ENCODE assay signal across 27 cellular contexts in genomic region chr12:33876618-33877017, GRCh38.
DNase-seq lines count a peak whose midpoint lies in the region; ATAC-seq, FAIRE-seq and TF ChIP-seq lines count a peak whose summit lies in the region.
"Had no signal": no experiment of that assay in that cellular context is flagged by ENCODE, and none has a peak within 500 bp of the region (broad histone marks: within the 10 kb centered on the region; RNA-seq: fewer than 3 reads in every experiment).

No MANE protein-coding gene starts in this region.

- H3K9ac ChIP-seq in DND-41 (ENCODE audit: low read depth, low read length) (no peak overlapping the region), K562 (ENCODE audit: insufficient read depth in 1 of 2, low read depth in 2 of 2, low read length in 2 of 2) (no peak overlapping the region)
- H3K9ac ChIP-seq: parathyroid adenoma had no signal

- no peaks in the 10 kb centered on the region for H3K4me1 Mint-ChIP-seq in progenitor cell of endocrine pancreas (ENCODE audit: low read depth)
- H3K4me1 Mint-ChIP-seq: activated CD4-positive, alpha-beta T cell treated with anti-CD3 and anti-CD28 coated beads, Interleukin-2, amount 10 ng/mL, durations not matched to agents 24 days and 14 days; activated CD8-positive, alpha-beta memory T cell treated with anti-CD3 and anti-CD28 coated beads, Interleukin-2, amount 10 ng/mL, durations not matched to agents 7 days and 5 days; activated naive CD4-positive, alpha-beta T cell treated with anti-CD3 and anti-CD28 coated beads, Interleukin-2, amount 50 U/mL, for 24 hours; CD4-positive, CD25-positive, alpha-beta regulatory T cell; immature natural killer cell; T-cell had no signal

- no peak for TF ChIP-seq EP300 in K562 (IDR thresholded peaks at IDR 0.05; ENCODE audit: low read length)

- TF ChIP-seq CTCF in DND-41 (IDR thresholded peaks at IDR 0.05; ENCODE audit: borderline replicate concordance, extremely low read depth, low read length, poor library complexity, severe bottlenecking) (peak; percentile 17), K562 (IDR thresholded peaks at IDR 0.05 in 2 of 3, conservative IDR thresholded peaks at IDR 0.05 in 1 of 3; ENCODE audit: insufficient read depth in 2 of 3, low read depth in 1 of 3, low read length in 3 of 3) (peak in 2 of 3 experiments; percentile 9; a peak in 1 of 6 replicates), progenitor cell of endocrine pancreas (IDR thresholded peaks at IDR 0.05; ENCODE audit: unreplicated experiment) (peak; percentile 42)

- no peak overlapping the region for H3K4me2 ChIP-seq in DND-41 (ENCODE audit: insufficient read depth, low read length)
- no peak overlapping the region for H3K4me2 ChIP-seq in K562 (ENCODE audit: insufficient read depth, low read length)

- POLR2A ChIA-PET in K562 (lab: Yijun Ruan, JAX), result no interaction called here

- H2AFZ ChIP-seq in DND-41 (ENCODE audit: low read depth, low read length) (no peak overlapping the region), K562 (ENCODE audit: low read depth, low read length) (no peak overlapping the region)
- H2AFZ ChIP-seq: parathyroid adenoma had no signal

- intact Hi-C loops in K562 (cut with micrococcal nuclease), result no loop called here

- H4K20me1 ChIP-seq in DND-41 (ENCODE audit: insufficient read depth, low read length), result no peaks in the 10 kb centered on the region
- H4K20me1 ChIP-seq in K562 (replicated peaks; ENCODE audit: control insufficient read depth, insufficient read depth, low read length), result no peaks in the 10 kb centered on the region

- H3K9me3 ChIP-seq in DND-41 (ENCODE audit: insufficient read depth, low read length, severe bottlenecking), result no peaks in the 10 kb centered on the region
- H3K9me3 ChIP-seq in K562 (replicated peaks; ENCODE audit: control insufficient read depth, insufficient read depth, low read depth, low read length), result no peaks in the 10 kb centered on the region; the same call in 1 of the 2 replicates
- H3K9me3 ChIP-seq in small intestine (ENCODE audit: control insufficient read depth, low read depth), result no peaks in the 10 kb centered on the region

- peaks cover 1% of the 10 kb centered on the region for H3K36me3 Mint-ChIP-seq in progenitor cell of endocrine pancreas (ENCODE audit: insufficient read depth)
- H3K36me3 Mint-ChIP-seq: activated CD8-positive, alpha-beta memory T cell treated with anti-CD3 and anti-CD28 coated beads, Interleukin-2, amount 10 ng/mL, durations not matched to agents 7 days and 5 days; activated naive CD4-positive, alpha-beta T cell treated with anti-CD3 and anti-CD28 coated beads, Interleukin-2, amount 50 U/mL, for 24 hours; CD4-positive, CD25-positive, alpha-beta regulatory T cell; immature natural killer cell; T-cell had no signal

- H3K36me3 ChIP-seq in DND-41 (ENCODE audit: insufficient read depth, low read length) (no peaks in the 10 kb centered on the region), K562 (ENCODE audit: control insufficient read depth, insufficient read depth, low read length) (no peaks in the 10 kb centered on the region), small intestine (ENCODE audit: control insufficient read depth in 2 of 2, insufficient read depth in 2 of 2, low read length in 2 of 2) (no peaks in the 10 kb centered on the region)
- H3K36me3 ChIP-seq: heart right ventricle, sigmoid colon had no signal

- ATAC-seq in DND-41 (ENCODE audit: insufficient read depth, low read depth) (no peak), K562 (no peak), HG02571 (IDR thresholded peaks at IDR 0.05; ENCODE audit: unreplicated experiment) (no peak)
- ATAC-seq: activated CD8-positive, alpha-beta memory T cell treated with anti-CD3 and anti-CD28 coated beads, Interleukin-2, amount 10 ng/mL, durations not matched to agents 7 days and 5 days; heart right ventricle; left lobe of liver; natural killer cell treated with Interleukin-12 subunit alpha and Interleukin-12 subunit beta and Interleukin-15 and Interleukin-18, amount 100 ng/mL, for 72 hours; Right ventricle myocardium inferior; T-cell had no signal

- no TSS peak for BruUV-seq in K562 (replicated peaks; lab: Mats Ljungman, UMichigan)

- H3K9me1 ChIP-seq in K562 (ENCODE audit: control insufficient read depth, insufficient read depth, low read length), result no peaks in the 10 kb centered on the region

- 77% methylated on average over 1 of the region's 1 CpG for WGBS in K562 (ENCODE audit: insufficient coverage, low coverage, missing lambda C conversion rate)
- 56 to 94% (median 92%) methylated on average over 1 of the region's 1 CpG for WGBS in small intestine, 3 donors

- H3K4me3 Mint-ChIP-seq in progenitor cell of endocrine pancreas (ENCODE audit: low read depth), result no peak overlapping the region
- H3K4me3 Mint-ChIP-seq: activated CD4-positive, alpha-beta T cell treated with anti-CD3 and anti-CD28 coated beads, Interleukin-2, amount 10 ng/mL, durations not matched to agents 24 days and 14 days; activated CD8-positive, alpha-beta memory T cell treated with anti-CD3 and anti-CD28 coated beads, Interleukin-2, amount 10 ng/mL, durations not matched to agents 7 days and 5 days; activated naive CD4-positive, alpha-beta T cell treated with anti-CD3 and anti-CD28 coated beads, Interleukin-2, amount 50 U/mL, for 24 hours; activated T-helper 1 cell treated with anti-CD3 and anti-CD28 coated beads, Interleukin-12 subunit alpha, Interleukin-12 subunit beta, Interleukin-2, Interleukin-4 antibody, amounts not matched to agents 30 ng/mL and 10 ng/mL and 1 ng/mL, durations not matched to agents 14 hours and 24 hours and 36 hours; CD4-positive, CD25-positive, alpha-beta regulatory T cell; dendritic cell treated with granulocyte-macrophage colony-stimulating factor and Interleukin-4, amounts not matched to agents 40 ng/mL and 50 ng/mL, for 4 days; immature natural killer cell; natural killer cell treated with Interleukin-12 subunit alpha and Interleukin-12 subunit beta and Interleukin-15 and Interleukin-18, amount 100 ng/mL, for 72 hours; T-cell had no signal

- DNase-seq in DND-41, result no peak
- peak; percentile 1 for DNase-seq in M059J (ENCODE audit: low read depth)
- DNase-seq in K562 (ENCODE audit: extremely low read depth in 1 of 4, low spot score in 3 of 4), result peak in 1 of 4 experiments; percentile 7
- DNase-seq in progenitor cell of endocrine pancreas (ENCODE audit: low spot score, unreplicated experiment), result no peak
- no peak for DNase-seq in effector CD4-positive, alpha-beta T cell
- DNase-seq in small intestine, result no peak
- DNase-seq: activated CD4-positive, alpha-beta T cell treated with anti-CD3 and anti-CD28 coated beads, Interleukin-2, amount 10 ng/mL, durations not matched to agents 24 days and 14 days; activated CD8-positive, alpha-beta memory T cell treated with anti-CD3 and anti-CD28 coated beads, Interleukin-2, amount 10 ng/mL, durations not matched to agents 7 days and 5 days; anterior cingulate cortex; caudate nucleus; CD4-positive, CD25-positive, alpha-beta regulatory T cell; DMS153; heart right ventricle; immature natural killer cell; NCI-H1436 treated with DMSO at 0.1 percent for 48 hours; sigmoid colon; substantia nigra; T-cell had no signal

- H3K27me3 Mint-ChIP-seq in progenitor cell of endocrine pancreas, result no peaks in the 10 kb centered on the region
- H3K27me3 Mint-ChIP-seq: activated CD4-positive, alpha-beta T cell treated with anti-CD3 and anti-CD28 coated beads, Interleukin-2, amount 10 ng/mL, durations not matched to agents 24 days and 14 days; activated CD8-positive, alpha-beta memory T cell treated with anti-CD3 and anti-CD28 coated beads, Interleukin-2, amount 10 ng/mL, durations not matched to agents 7 days and 5 days; activated naive CD4-positive, alpha-beta T cell treated with anti-CD3 and anti-CD28 coated beads, Interleukin-2, amount 50 U/mL, for 24 hours; CD4-positive, CD25-positive, alpha-beta regulatory T cell; dendritic cell treated with granulocyte-macrophage colony-stimulating factor and Interleukin-4, amounts not matched to agents 40 ng/mL and 50 ng/mL, for 4 days; natural killer cell treated with Interleukin-12 subunit alpha and Interleukin-12 subunit beta and Interleukin-15 and Interleukin-18, amount 100 ng/mL, for 72 hours; T-cell had no signal

- CTCF ChIA-PET in K562 (lab: Yijun Ruan, JAX; ENCODE audit: low intra/inter-chr PET ratio), result no interaction called here

- in situ Hi-C loops in K562 (cut with MboI), result no loop called here

- peaks cover 29% of the 10 kb centered on the region for H3K9me3 Mint-ChIP-seq in progenitor cell of endocrine pancreas (ENCODE audit: low read depth)

- no peaks in the 10 kb centered on the region for H3K4me1 ChIP-seq in DND-41 (ENCODE audit: insufficient read depth, low read length)
- no peaks in the 10 kb centered on the region for H3K4me1 ChIP-seq in K562 (replicated peaks in 1 of 2; ENCODE audit: control insufficient read depth in 2 of 2, insufficient read depth in 2 of 2, low read length in 2 of 2)
- no peaks in the 10 kb centered on the region for H3K4me1 ChIP-seq in small intestine (ENCODE audit: control insufficient read depth in 2 of 2, insufficient read depth in 1 of 2, low read depth in 1 of 2, low read length in 1 of 2)
- H3K4me1 ChIP-seq: heart right ventricle, parathyroid adenoma, sigmoid colon had no signal

- H3K27me3 ChIP-seq in DND-41 (ENCODE audit: insufficient read depth, low read length, poor library complexity), result no peaks in the 10 kb centered on the region
- H3K27me3 ChIP-seq in K562 (ENCODE audit: control insufficient read depth in 2 of 2, insufficient read depth in 2 of 2, low read length in 2 of 2), result no peaks in the 10 kb centered on the region
- H3K27me3 ChIP-seq in small intestine (ENCODE audit: control insufficient read depth in 2 of 2, insufficient read depth in 2 of 2, low read length in 2 of 2), result no peaks in the 10 kb centered on the region
- H3K27me3 ChIP-seq: heart right ventricle, sigmoid colon had no signal

- TF ChIP-seq RAD21 in K562 (CRISPR knock-in tag; conservative IDR thresholded peaks at IDR 0.05 in 1 of 2, IDR thresholded peaks at IDR 0.05 in 1 of 2), result no peak

- H3K4me3 ChIP-seq in DND-41 (ENCODE audit: low read depth in 1 of 2, low read length in 2 of 2) (no peak overlapping the region), K562 (no peak overlapping the region), small intestine (ENCODE audit: low read depth in 1 of 2, low read length in 2 of 2) (no peak overlapping the region)
- H3K4me3 ChIP-seq: heart right ventricle, sigmoid colon had no signal

- TF ChIP-seq POLR2A in K562 (conservative IDR thresholded peaks at IDR 0.05), result no peak

- H3K27ac Mint-ChIP-seq in progenitor cell of endocrine pancreas, result no peak overlapping the region
- H3K27ac Mint-ChIP-seq: activated CD4-positive, alpha-beta T cell treated with anti-CD3 and anti-CD28 coated beads, Interleukin-2, amount 10 ng/mL, durations not matched to agents 24 days and 14 days; activated CD8-positive, alpha-beta memory T cell treated with anti-CD3 and anti-CD28 coated beads, Interleukin-2, amount 10 ng/mL, durations not matched to agents 7 days and 5 days; activated naive CD4-positive, alpha-beta T cell treated with anti-CD3 and anti-CD28 coated beads, Interleukin-2, amount 50 U/mL, for 24 hours; activated T-helper 1 cell treated with anti-CD3 and anti-CD28 coated beads, Interleukin-12 subunit alpha, Interleukin-12 subunit beta, Interleukin-2, Interleukin-4 antibody, amounts not matched to agents 30 ng/mL and 10 ng/mL and 1 ng/mL, durations not matched to agents 14 hours and 24 hours and 36 hours; CD4-positive, CD25-positive, alpha-beta regulatory T cell; dendritic cell treated with granulocyte-macrophage colony-stimulating factor and Interleukin-4, amounts not matched to agents 40 ng/mL and 50 ng/mL, for 4 days; immature natural killer cell; natural killer cell treated with Interleukin-12 subunit alpha and Interleukin-12 subunit beta and Interleukin-15 and Interleukin-18, amount 100 ng/mL, for 72 hours; T-cell had no signal

- FAIRE-seq in K562 (lab: Jason Lieb, UNC), result no peak
- FAIRE-seq in small intestine (lab: Jason Lieb, UNC), result no peak
- FAIRE-seq: HTR-8/SVneo had no signal

- no peak overlapping the region for H3K27ac ChIP-seq in DND-41 (ENCODE audit: low read length)
- H3K27ac ChIP-seq in K562 (ENCODE audit: extremely low read depth, low read depth, low read length), result no peak overlapping the region
- H3K27ac ChIP-seq in small intestine (ENCODE audit: low read depth in 1 of 2, low read length in 1 of 2), result no peak overlapping the region
- H3K27ac ChIP-seq: heart right ventricle, parathyroid adenoma, sigmoid colon had no signal

- H3K79me2 ChIP-seq in DND-41 (ENCODE audit: insufficient read depth, low read length) (no peaks in the 10 kb centered on the region), K562 (ENCODE audit: control insufficient read depth, insufficient read depth, low read length) (no peaks in the 10 kb centered on the region)
- H3K79me2 ChIP-seq: parathyroid adenoma had no signal
